ENCODE assay signal across 23 cellular contexts in genomic region chr5:154253807-154254206, GRCh38.
A peak's percentile ranks its signal among the peaks of the same experiment; 100 is the strongest.
DNase-seq lines count a peak whose midpoint lies in the region; ATAC-seq, FAIRE-seq and TF ChIP-seq lines count a peak whose summit lies in the region.
"Had no signal": no experiment of that assay in that cellular context is flagged by ENCODE, and none has a peak within 500 bp of the region (broad histone marks: within the 10 kb centered on the region; RNA-seq: fewer than 3 reads in every experiment).

No MANE protein-coding gene starts in this region.

- H3K14ac ChIP-seq in mesenchymal stem cell (ENCODE audit: low read length in 2 of 2) = no peak overlapping the region

- H3K36me3 Mint-ChIP-seq in WTC11 = no peaks in the 10 kb centered on the region

- CTCF ChIA-PET in WTC11 (lab: Charles Lee) = interaction anchor here (0.7 kb wide), 1 partner anchor 13 kb away, joined by 3 read pairs; no protein-coding TSS in a partner anchor

- no peak overlapping the region for H2AK5ac ChIP-seq in mesenchymal stem cell (ENCODE audit: low read length, severe bottlenecking)

- no peak overlapping the region for H3K4me2 ChIP-seq in mesenchymal stem cell (ENCODE audit: low read length, poor library complexity, severe bottlenecking)
- H3K4me2 ChIP-seq: A549; BLaER1 treated with 17β-estradiol and CSF1 and Interleukin-3, amounts not matched to agents 10 nM and 100 nM had no signal

- no peak overlapping the region for H3K23ac ChIP-seq in mesenchymal stem cell (ENCODE audit: low read length in 2 of 2)

- ATAC-seq in WTC11 = peak; percentile 60
- ATAC-seq in GM19395 (IDR thresholded peaks at IDR 0.05; ENCODE audit: unreplicated experiment) = no peak

- no peaks in the 10 kb centered on the region for H3K9me3 Mint-ChIP-seq in WTC11

- no peak overlapping the region for H3K4me3 Mint-ChIP-seq in WTC11
- H3K4me3 Mint-ChIP-seq: CD14-positive monocyte; CD4-positive, alpha-beta T cell; CD8-positive, alpha-beta memory T cell had no signal

- TF ChIP-seq CTCF in WTC11 (IDR thresholded peaks at IDR 0.05) (no peak), D721Med (IDR thresholded peaks at IDR 0.05; ENCODE audit: insufficient read depth, missing control alignments) (no peak), ascending aorta (IDR thresholded peaks at IDR 0.05) (no peak)

- H3K4ac ChIP-seq in mesenchymal stem cell (ENCODE audit: low read depth in 1 of 2, low read length in 2 of 2) = peak overlapping the region in 1 of 2 experiments; percentile 6

- H3K27ac ChIP-seq in mesenchymal stem cell (ENCODE audit: low read length, poor library complexity, severe bottlenecking) (no peak overlapping the region), ascending aorta (no peak overlapping the region)
- H3K27ac ChIP-seq: A549; BLaER1 treated with 17β-estradiol and CSF1 and Interleukin-3, amounts not matched to agents 10 nM and 100 nM had no signal

- no peak overlapping the region for H3K27ac Mint-ChIP-seq in WTC11
- H3K27ac Mint-ChIP-seq: CD4-positive, alpha-beta T cell had no signal

- H3K36me3 ChIP-seq in mesenchymal stem cell (ENCODE audit: control insufficient read depth in 1 of 2, insufficient read depth in 2 of 2, low read depth in 1 of 2, low read length in 2 of 2) = no peaks in the 10 kb centered on the region
- H3K36me3 ChIP-seq in ascending aorta = no peaks in the 10 kb centered on the region
- H3K36me3 ChIP-seq: BE2C had no signal

- peaks cover 32% of the 10 kb centered on the region for H3K79me1 ChIP-seq in mesenchymal stem cell (replicated peaks; ENCODE audit: low read length, poor library complexity, severe bottlenecking)

- peaks cover 6% of the 10 kb centered on the region for H3K4me1 Mint-ChIP-seq in WTC11
- H3K4me1 Mint-ChIP-seq: CD14-positive monocyte had no signal

- no peak overlapping the region for H3K9ac ChIP-seq in mesenchymal stem cell (ENCODE audit: low read length)
- H3K9ac ChIP-seq: BLaER1 treated with 17β-estradiol and CSF1 and Interleukin-3, amounts not matched to agents 10 nM and 100 nM had no signal

- 97% methylated on average over 2 of the region's 2 CpGs for WGBS in mesenchymal stem cell

- no peak overlapping the region for H2BK120ac ChIP-seq in mesenchymal stem cell (ENCODE audit: low read depth, low read length)

- H3K27me3 Mint-ChIP-seq in WTC11 (ENCODE audit: low read depth) = no peaks in the 10 kb centered on the region
- H3K27me3 Mint-ChIP-seq: CD4-positive, alpha-beta T cell; CD8-positive, alpha-beta memory T cell had no signal

- H2BK5ac ChIP-seq in mesenchymal stem cell (ENCODE audit: low read depth, low read length, poor library complexity, severe bottlenecking) = no peak overlapping the region

- H4K91ac ChIP-seq in mesenchymal stem cell (ENCODE audit: low read length) = no peak overlapping the region

- no peak overlapping the region for H2BK12ac ChIP-seq in mesenchymal stem cell (ENCODE audit: low read length in 2 of 2)

- peak overlapping the region in 1 of 2 experiments; percentile 17 for H3K18ac ChIP-seq in mesenchymal stem cell (ENCODE audit: low read depth in 1 of 2, low read length in 2 of 2)

- DNase-seq in GM12892 (ENCODE audit: insufficient read length) = no peak
- DNase-seq in WTC11 (ENCODE audit: low spot score) = no peak
- no peak for DNase-seq in mesenchymal stem cell
- DNase-seq in D721Med (ENCODE audit: insufficient read length, low spot score) = no peak
- DNase-seq in ascending aorta (ENCODE audit: low spot score in 2 of 2) = no peak
- DNase-seq: 8988T; ACHN; AML-193; BE2C; CD4-positive, alpha-beta T cell; CD8-positive, alpha-beta memory T cell; DMS53; DMS79 treated with DMSO at 0.1 percent for 48 hours; GF-D8; GOT3; H7; HCEC 1CT had no signal

- H3K4me3 ChIP-seq in mesenchymal stem cell (ENCODE audit: insufficient read depth in 1 of 2, low read depth in 1 of 2, low read length in 2 of 2) (no peak overlapping the region), ascending aorta (no peak overlapping the region)
- H3K4me3 ChIP-seq: A549; BLaER1 treated with 17β-estradiol and CSF1 and Interleukin-3, amounts not matched to agents 10 nM and 100 nM had no signal

- H4K8ac ChIP-seq in mesenchymal stem cell (ENCODE audit: low read length) = peak overlapping the region; percentile 50

- no peak overlapping the region for H2AFZ ChIP-seq in mesenchymal stem cell (ENCODE audit: low read depth, low read length)

- H3K9me3 ChIP-seq in mesenchymal stem cell (ENCODE audit: control insufficient read depth, low read length) (no peaks in the 10 kb centered on the region), ascending aorta (no peaks in the 10 kb centered on the region)
- H3K9me3 ChIP-seq: A549; BE2C; BLaER1 treated with 17β-estradiol and CSF1 and Interleukin-3, amounts not matched to agents 10 nM and 100 nM had no signal

- POLR2A ChIA-PET in WTC11 (lab: Charles Lee) = no interaction called here

- H2BK15ac ChIP-seq in mesenchymal stem cell (ENCODE audit: low read depth, poor library complexity, severe bottlenecking) = no peak overlapping the region

- FAIRE-seq in GM12892 (lab: Jason Lieb, UNC) = peak; percentile 27
- no peak for FAIRE-seq in D721Med (lab: Jason Lieb, UNC)
- FAIRE-seq: A549, GM12891, GM19239 had no signal

- intact Hi-C loops in ascending aorta (cut with DNase I) = no loop called here

- H3K27me3 ChIP-seq in mesenchymal stem cell (ENCODE audit: control insufficient read depth in 1 of 2, insufficient read depth in 1 of 2, low read length in 2 of 2) = no peaks in the 10 kb centered on the region
- no peaks in the 10 kb centered on the region for H3K27me3 ChIP-seq in ascending aorta
- H3K27me3 ChIP-seq: BLaER1 treated with 17β-estradiol and CSF1 and Interleukin-3, amounts not matched to agents 10 nM and 100 nM had no signal

- H3K4me1 ChIP-seq in mesenchymal stem cell (ENCODE audit: control insufficient read depth, insufficient read depth, low read depth, low read length) (no peaks in the 10 kb centered on the region), ascending aorta (peaks cover 0 to 5% of the 10 kb centered on the region in 2 donors)
- H3K4me1 ChIP-seq: BE2C had no signal

- no peak for TF ChIP-seq POLR2A in GM12892 (IDR thresholded peaks at IDR 0.05; ENCODE audit: low read depth, low read length)

TF ChIP-seq in WTC11, 78 proteins besides CTCF, POLR2A, EP300 and RAD21:
- TF ChIP-seq ZNF671 (CRISPR knock-in tag; IDR thresholded peaks at IDR 0.05) = no peak
- TF ChIP-seq FOXP4 (CRISPR knock-in tag; IDR thresholded peaks at IDR 0.05) = no peak
- no peak for TF ChIP-seq ETV6 (CRISPR knock-in tag; IDR thresholded peaks at IDR 0.05)
- no peak for TF ChIP-seq ZBTB21 (CRISPR knock-in tag; IDR thresholded peaks at IDR 0.05; ENCODE audit: borderline replicate concordance)
- TF ChIP-seq, protein P1, sequence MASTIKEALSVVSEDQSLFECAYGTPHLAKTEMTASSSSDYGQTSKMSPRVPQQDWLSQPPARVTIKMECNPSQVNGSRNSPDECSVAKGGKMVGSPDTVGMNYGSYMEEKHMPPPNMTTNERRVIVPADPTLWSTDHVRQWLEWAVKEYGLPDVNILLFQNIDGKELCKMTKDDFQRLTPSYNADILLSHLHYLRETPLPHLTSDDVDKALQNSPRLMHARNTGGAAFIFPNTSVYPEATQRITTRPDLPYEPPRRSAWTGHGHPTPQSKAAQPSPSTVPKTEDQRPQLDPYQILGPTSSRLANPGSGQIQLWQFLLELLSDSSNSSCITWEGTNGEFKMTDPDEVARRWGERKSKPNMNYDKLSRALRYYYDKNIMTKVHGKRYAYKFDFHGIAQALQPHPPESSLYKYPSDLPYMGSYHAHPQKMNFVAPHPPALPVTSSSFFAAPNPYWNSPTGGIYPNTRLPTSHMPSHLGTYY (CRISPR knock-in tag; IDR thresholded peaks at IDR 0.05) = no peak
- no peak for TF ChIP-seq NFE2L1 (CRISPR knock-in tag; IDR thresholded peaks at IDR 0.05)
- no peak for TF ChIP-seq CDX4 (CRISPR knock-in tag; IDR thresholded peaks at IDR 0.05; ENCODE audit: borderline replicate concordance)
- no peak for TF ChIP-seq HMGA2 (CRISPR knock-in tag; IDR thresholded peaks at IDR 0.05)
- no peak for TF ChIP-seq ZNF232 (CRISPR knock-in tag; IDR thresholded peaks at IDR 0.05)
- TF ChIP-seq TEAD4 (CRISPR knock-in tag; IDR thresholded peaks at IDR 0.05) = no peak
- no peak for TF ChIP-seq ZNF317 (CRISPR knock-in tag; IDR thresholded peaks at IDR 0.05; ENCODE audit: borderline replicate concordance, low read depth)
- TF ChIP-seq FOXK1 (CRISPR knock-in tag; IDR thresholded peaks at IDR 0.05) = no peak
- TF ChIP-seq GABPB1 (CRISPR knock-in tag; IDR thresholded peaks at IDR 0.05) = no peak
